Comparison of ENCODE assay signal across 1 cellular context in genomic region chr1:96967311-96967710, GRCh38.
TF ChIP-seq lines count a peak whose summit lies in the region.

No MANE protein-coding gene starts in this region.

TF ChIP-seq in GM23338, 12 proteins besides CTCF, POLR2A, EP300 and RAD21 (continued from another document):
- TF ChIP-seq ZNF462 (CRISPR knock-in tag; IDR thresholded peaks at IDR 0.05), result no peak
- TF ChIP-seq EZH2phosphoT487 (IDR thresholded peaks at IDR 0.05; ENCODE audit: unreplicated experiment), result no peak
